1 cellular context compared by ENCODE assay signal in the genomic region with DNA sequence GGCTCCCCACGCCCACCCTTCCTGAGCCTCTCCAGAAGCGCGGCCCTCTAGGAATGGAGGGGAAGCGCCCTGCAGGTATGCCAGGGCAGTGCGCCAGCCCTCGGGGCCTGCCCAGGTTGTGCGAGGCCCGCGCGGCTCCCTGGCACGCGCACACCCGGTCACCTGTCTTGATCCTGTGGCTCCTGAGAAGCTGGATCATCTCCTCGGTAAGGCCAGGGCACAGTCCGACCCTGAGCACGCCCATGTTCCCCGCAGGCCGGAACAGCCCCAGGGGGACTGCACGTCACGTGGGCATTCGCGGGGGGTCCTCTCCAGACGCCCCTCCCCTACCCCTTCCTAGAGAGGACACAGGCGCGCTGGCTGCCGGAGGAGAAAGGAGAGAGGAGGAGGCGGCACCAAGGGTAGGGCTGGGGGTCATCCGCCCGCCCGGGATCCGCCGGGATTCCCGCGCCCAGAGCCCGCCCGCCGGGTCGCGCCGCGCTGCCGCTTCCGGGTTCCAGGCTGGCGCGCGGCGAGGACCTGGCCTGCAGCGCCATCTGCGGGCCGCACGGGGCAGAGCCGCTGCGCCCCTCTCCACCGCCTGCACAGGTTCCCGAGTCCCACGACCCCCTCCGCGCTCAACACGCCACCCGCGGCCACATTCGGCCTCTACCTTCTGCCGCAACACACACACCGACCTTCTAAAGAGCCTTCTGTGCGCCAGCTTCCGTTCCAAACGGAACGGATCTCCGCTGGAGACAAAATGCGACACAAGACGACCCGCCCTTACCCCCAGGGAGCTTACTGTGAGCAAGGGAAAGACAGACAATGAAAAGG.
TF ChIP-seq lines count a peak whose summit lies in the region.

A gene (minus strand): TSS at position 491 of the 816 bp plus-strand sequence. CDS start 247 bp downstream, at position 244.

TF ChIP-seq in H1, 55 proteins besides CTCF, POLR2A, EP300 and RAD21 (continued from another document):
- TF ChIP-seq, protein P1, sequence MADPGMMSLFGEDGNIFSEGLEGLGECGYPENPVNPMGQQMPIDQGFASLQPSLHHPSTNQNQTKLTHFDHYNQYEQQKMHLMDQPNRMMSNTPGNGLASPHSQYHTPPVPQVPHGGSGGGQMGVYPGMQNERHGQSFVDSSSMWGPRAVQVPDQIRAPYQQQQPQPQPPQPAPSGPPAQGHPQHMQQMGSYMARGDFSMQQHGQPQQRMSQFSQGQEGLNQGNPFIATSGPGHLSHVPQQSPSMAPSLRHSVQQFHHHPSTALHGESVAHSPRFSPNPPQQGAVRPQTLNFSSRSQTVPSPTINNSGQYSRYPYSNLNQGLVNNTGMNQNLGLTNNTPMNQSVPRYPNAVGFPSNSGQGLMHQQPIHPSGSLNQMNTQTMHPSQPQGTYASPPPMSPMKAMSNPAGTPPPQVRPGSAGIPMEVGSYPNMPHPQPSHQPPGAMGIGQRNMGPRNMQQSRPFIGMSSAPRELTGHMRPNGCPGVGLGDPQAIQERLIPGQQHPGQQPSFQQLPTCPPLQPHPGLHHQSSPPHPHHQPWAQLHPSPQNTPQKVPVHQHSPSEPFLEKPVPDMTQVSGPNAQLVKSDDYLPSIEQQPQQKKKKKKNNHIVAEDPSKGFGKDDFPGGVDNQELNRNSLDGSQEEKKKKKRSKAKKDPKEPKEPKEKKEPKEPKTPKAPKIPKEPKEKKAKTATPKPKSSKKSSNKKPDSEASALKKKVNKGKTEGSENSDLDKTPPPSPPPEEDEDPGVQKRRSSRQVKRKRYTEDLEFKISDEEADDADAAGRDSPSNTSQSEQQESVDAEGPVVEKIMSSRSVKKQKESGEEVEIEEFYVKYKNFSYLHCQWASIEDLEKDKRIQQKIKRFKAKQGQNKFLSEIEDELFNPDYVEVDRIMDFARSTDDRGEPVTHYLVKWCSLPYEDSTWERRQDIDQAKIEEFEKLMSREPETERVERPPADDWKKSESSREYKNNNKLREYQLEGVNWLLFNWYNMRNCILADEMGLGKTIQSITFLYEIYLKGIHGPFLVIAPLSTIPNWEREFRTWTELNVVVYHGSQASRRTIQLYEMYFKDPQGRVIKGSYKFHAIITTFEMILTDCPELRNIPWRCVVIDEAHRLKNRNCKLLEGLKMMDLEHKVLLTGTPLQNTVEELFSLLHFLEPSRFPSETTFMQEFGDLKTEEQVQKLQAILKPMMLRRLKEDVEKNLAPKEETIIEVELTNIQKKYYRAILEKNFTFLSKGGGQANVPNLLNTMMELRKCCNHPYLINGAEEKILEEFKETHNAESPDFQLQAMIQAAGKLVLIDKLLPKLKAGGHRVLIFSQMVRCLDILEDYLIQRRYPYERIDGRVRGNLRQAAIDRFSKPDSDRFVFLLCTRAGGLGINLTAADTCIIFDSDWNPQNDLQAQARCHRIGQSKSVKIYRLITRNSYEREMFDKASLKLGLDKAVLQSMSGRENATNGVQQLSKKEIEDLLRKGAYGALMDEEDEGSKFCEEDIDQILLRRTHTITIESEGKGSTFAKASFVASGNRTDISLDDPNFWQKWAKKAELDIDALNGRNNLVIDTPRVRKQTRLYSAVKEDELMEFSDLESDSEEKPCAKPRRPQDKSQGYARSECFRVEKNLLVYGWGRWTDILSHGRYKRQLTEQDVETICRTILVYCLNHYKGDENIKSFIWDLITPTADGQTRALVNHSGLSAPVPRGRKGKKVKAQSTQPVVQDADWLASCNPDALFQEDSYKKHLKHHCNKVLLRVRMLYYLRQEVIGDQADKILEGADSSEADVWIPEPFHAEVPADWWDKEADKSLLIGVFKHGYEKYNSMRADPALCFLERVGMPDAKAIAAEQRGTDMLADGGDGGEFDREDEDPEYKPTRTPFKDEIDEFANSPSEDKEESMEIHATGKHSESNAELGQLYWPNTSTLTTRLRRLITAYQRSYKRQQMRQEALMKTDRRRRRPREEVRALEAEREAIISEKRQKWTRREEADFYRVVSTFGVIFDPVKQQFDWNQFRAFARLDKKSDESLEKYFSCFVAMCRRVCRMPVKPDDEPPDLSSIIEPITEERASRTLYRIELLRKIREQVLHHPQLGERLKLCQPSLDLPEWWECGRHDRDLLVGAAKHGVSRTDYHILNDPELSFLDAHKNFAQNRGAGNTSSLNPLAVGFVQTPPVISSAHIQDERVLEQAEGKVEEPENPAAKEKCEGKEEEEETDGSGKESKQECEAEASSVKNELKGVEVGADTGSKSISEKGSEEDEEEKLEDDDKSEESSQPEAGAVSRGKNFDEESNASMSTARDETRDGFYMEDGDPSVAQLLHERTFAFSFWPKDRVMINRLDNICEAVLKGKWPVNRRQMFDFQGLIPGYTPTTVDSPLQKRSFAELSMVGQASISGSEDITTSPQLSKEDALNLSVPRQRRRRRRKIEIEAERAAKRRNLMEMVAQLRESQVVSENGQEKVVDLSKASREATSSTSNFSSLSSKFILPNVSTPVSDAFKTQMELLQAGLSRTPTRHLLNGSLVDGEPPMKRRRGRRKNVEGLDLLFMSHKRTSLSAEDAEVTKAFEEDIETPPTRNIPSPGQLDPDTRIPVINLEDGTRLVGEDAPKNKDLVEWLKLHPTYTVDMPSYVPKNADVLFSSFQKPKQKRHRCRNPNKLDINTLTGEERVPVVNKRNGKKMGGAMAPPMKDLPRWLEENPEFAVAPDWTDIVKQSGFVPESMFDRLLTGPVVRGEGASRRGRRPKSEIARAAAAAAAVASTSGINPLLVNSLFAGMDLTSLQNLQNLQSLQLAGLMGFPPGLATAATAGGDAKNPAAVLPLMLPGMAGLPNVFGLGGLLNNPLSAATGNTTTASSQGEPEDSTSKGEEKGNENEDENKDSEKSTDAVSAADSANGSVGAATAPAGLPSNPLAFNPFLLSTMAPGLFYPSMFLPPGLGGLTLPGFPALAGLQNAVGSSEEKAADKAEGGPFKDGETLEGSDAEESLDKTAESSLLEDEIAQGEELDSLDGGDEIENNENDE (IDR thresholded peaks at IDR 0.05; ENCODE audit: insufficient replicate concordance, low read length), result no peak
- TF ChIP-seq, protein P2, sequence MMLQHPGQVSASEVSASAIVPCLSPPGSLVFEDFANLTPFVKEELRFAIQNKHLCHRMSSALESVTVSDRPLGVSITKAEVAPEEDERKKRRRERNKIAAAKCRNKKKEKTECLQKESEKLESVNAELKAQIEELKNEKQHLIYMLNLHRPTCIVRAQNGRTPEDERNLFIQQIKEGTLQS (IDR thresholded peaks at IDR 0.05; ENCODE audit: insufficient read depth, low read depth, low read length), result peak; percentile 33; the same call in 1 of the 2 replicates
- TF ChIP-seq RBBP5 (IDR thresholded peaks at IDR 0.05; ENCODE audit: borderline replicate concordance, low read depth, low read length), result 0 out of 2 replicates have a peak, but pooled peaks have one; percentile 59
- TF ChIP-seq RFX5 (IDR thresholded peaks at IDR 0.05; ENCODE audit: borderline replicate concordance, low read depth, low read length), result no peak
- TF ChIP-seq FOSL1 (IDR thresholded peaks at IDR 0.05; ENCODE audit: insufficient read depth, low read depth, low read length), result no peak
- no peak for TF ChIP-seq KDM5A (IDR thresholded peaks at IDR 0.05; ENCODE audit: low read length)
- TF ChIP-seq CHD2 (IDR thresholded peaks at IDR 0.05; ENCODE audit: low read length), result peak; percentile 61
- TF ChIP-seq, protein P3, sequence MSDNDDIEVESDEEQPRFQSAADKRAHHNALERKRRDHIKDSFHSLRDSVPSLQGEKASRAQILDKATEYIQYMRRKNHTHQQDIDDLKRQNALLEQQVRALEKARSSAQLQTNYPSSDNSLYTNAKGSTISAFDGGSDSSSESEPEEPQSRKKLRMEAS (IDR thresholded peaks at IDR 0.05), result peak; percentile 70
- TF ChIP-seq HDAC2 (IDR thresholded peaks at IDR 0.05; ENCODE audit: borderline replicate concordance in 1 of 2, low read depth in 2 of 2, low read length in 2 of 2), result 0 out of 4 replicates have a peak, but pooled peaks of 1 of the 2 experiments have one; percentile 65
- no peak for TF ChIP-seq POU5F1 (IDR thresholded peaks at IDR 0.05; ENCODE audit: low read depth, low read length)
- TF ChIP-seq KDM4A (IDR thresholded peaks at IDR 0.05; ENCODE audit: low read depth, low read length, severe bottlenecking), result peak; percentile 92
- no peak for TF ChIP-seq JUN (IDR thresholded peaks at IDR 0.05; ENCODE audit: low read depth, low read length)
- TF ChIP-seq, protein P4, sequence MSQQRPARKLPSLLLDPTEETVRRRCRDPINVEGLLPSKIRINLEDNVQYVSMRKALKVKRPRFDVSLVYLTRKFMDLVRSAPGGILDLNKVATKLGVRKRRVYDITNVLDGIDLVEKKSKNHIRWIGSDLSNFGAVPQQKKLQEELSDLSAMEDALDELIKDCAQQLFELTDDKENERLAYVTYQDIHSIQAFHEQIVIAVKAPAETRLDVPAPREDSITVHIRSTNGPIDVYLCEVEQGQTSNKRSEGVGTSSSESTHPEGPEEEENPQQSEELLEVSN (IDR thresholded peaks at IDR 0.05), result peak; percentile 21; the same call in 1 of the 2 replicates
- no peak for TF ChIP-seq TCF12 (IDR thresholded peaks at IDR 0.05; ENCODE audit: low read depth, low read length)
- no peak for TF ChIP-seq GTF2F1 (IDR thresholded peaks at IDR 0.05; ENCODE audit: borderline replicate concordance, low read depth, low read length)
- no peak for TF ChIP-seq EGR1 (IDR thresholded peaks at IDR 0.05; ENCODE audit: borderline replicate concordance, low read depth, low read length)
- TF ChIP-seq MAFK (IDR thresholded peaks at IDR 0.05; ENCODE audit: low read depth, low read length), result no peak
- TF ChIP-seq CBX5 (IDR thresholded peaks at IDR 0.05; ENCODE audit: low read depth, low read length), result no peak
- TF ChIP-seq TAF1 (IDR thresholded peaks at IDR 0.05; ENCODE audit: low read depth, low read length), result peak; percentile 65; the same call in 1 of the 2 replicates
- TF ChIP-seq JUND (IDR thresholded peaks at IDR 0.05; ENCODE audit: low read length), result peak; percentile 49; the same call in 1 of the 2 replicates
- TF ChIP-seq SP1 (IDR thresholded peaks at IDR 0.05; ENCODE audit: low read depth, low read length), result no peak
- peak; percentile 11; the same call in 1 of the 2 replicates for TF ChIP-seq SRF (IDR thresholded peaks at IDR 0.05; ENCODE audit: low read depth, low read length)
- TF ChIP-seq PHF8 (conservative IDR thresholded peaks at IDR 0.05; ENCODE audit: low read depth, low read length), result peak; percentile 67
- TF ChIP-seq CBX8 (IDR thresholded peaks at IDR 0.05; ENCODE audit: borderline replicate concordance, low read depth, low read length), result no peak
- peak; percentile 83 for TF ChIP-seq BACH1 (IDR thresholded peaks at IDR 0.05; ENCODE audit: low read length)
- TF ChIP-seq CEBPB (IDR thresholded peaks at IDR 0.05; ENCODE audit: low read depth, low read length), result no peak
- TF ChIP-seq SAP30 (IDR thresholded peaks at IDR 0.05; ENCODE audit: insufficient read depth, insufficient replicate concordance, low read length), result no peak
- TF ChIP-seq, protein P5, sequence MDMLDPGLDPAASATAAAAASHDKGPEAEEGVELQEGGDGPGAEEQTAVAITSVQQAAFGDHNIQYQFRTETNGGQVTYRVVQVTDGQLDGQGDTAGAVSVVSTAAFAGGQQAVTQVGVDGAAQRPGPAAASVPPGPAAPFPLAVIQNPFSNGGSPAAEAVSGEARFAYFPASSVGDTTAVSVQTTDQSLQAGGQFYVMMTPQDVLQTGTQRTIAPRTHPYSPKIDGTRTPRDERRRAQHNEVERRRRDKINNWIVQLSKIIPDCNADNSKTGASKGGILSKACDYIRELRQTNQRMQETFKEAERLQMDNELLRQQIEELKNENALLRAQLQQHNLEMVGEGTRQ (IDR thresholded peaks at IDR 0.05; ENCODE audit: low read length), result peak; percentile 87
- no peak for TF ChIP-seq SP4 (IDR thresholded peaks at IDR 0.05; ENCODE audit: low read length)
- TF ChIP-seq CHD1 (IDR thresholded peaks at IDR 0.05; ENCODE audit: low read depth, low read length), result no peak
- TF ChIP-seq GABPA (IDR thresholded peaks at IDR 0.05; ENCODE audit: borderline replicate concordance, insufficient read depth, low read length), result peak; percentile 43; the same call in 1 of the 2 replicates
- peak; percentile 46 to 49; a peak in 2 of 4 replicates for TF ChIP-seq SIN3A (conservative IDR thresholded peaks at IDR 0.05 in 1 of 2, IDR thresholded peaks at IDR 0.05 in 1 of 2; ENCODE audit: low read depth in 1 of 2, low read length in 2 of 2)
- TF ChIP-seq, protein P6, sequence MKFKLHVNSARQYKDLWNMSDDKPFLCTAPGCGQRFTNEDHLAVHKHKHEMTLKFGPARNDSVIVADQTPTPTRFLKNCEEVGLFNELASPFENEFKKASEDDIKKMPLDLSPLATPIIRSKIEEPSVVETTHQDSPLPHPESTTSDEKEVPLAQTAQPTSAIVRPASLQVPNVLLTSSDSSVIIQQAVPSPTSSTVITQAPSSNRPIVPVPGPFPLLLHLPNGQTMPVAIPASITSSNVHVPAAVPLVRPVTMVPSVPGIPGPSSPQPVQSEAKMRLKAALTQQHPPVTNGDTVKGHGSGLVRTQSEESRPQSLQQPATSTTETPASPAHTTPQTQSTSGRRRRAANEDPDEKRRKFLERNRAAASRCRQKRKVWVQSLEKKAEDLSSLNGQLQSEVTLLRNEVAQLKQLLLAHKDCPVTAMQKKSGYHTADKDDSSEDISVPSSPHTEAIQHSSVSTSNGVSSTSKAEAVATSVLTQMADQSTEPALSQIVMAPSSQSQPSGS (IDR thresholded peaks at IDR 0.05; ENCODE audit: low read length), result no peak
- TF ChIP-seq TEAD4 (IDR thresholded peaks at IDR 0.05; ENCODE audit: low read depth, low read length), result 0 out of 2 replicates have a peak, but pooled peaks have one; percentile 39
- no peak for TF ChIP-seq SUZ12 (IDR thresholded peaks at IDR 0.05; ENCODE audit: low read length)
- no peak for TF ChIP-seq EZH2 (IDR thresholded peaks at IDR 0.05; ENCODE audit: low read depth, low read length, severe bottlenecking)
- TF ChIP-seq SP2 (IDR thresholded peaks at IDR 0.05; ENCODE audit: low read length), result no peak
- TF ChIP-seq ZNF274 (IDR thresholded peaks at IDR 0.05; ENCODE audit: borderline replicate concordance, extremely low read depth, low read length), result no peak
- no peak for TF ChIP-seq SIRT6 (IDR thresholded peaks at IDR 0.05; ENCODE audit: low read length)
- TF ChIP-seq ASH2L (IDR thresholded peaks at IDR 0.05; ENCODE audit: low read length), result peak; percentile 78
- no peak for TF ChIP-seq YY1 (IDR thresholded peaks at IDR 0.05; ENCODE audit: low read depth, low read length)
- TF ChIP-seq CREB1 (IDR thresholded peaks at IDR 0.05), result no peak; the same call in none of the 2 replicates
TF ChIP-seq in H1: peak in this region for 19.
